In genomic region chr18:55343396-55344073, GRCh38 we compare ENCODE assay signal across 1 cellular context.
A peak's percentile ranks its signal among the peaks of the same experiment; 100 is the strongest.
TF ChIP-seq lines count a peak whose summit lies in the region.

No MANE protein-coding gene starts in this region.

TF ChIP-seq in GM12878, 131 proteins besides CTCF, POLR2A, EP300 and RAD21 (continued from another document):
- TF ChIP-seq CEBPZ (IDR thresholded peaks at IDR 0.05; ENCODE audit: low read depth, low read length) (no peak), SMC3 (IDR thresholded peaks at IDR 0.05; ENCODE audit: borderline replicate concordance, low read length) (peak; percentile 51; the same call in 1 of the 2 replicates), MYB (IDR thresholded peaks at IDR 0.05; ENCODE audit: borderline replicate concordance, low read depth, low read length) (no peak)
TF ChIP-seq in GM12878: peak in this region for 1.
